8 cellular contexts compared by ENCODE assay signal in genomic region chr3:42190701-42191442, GRCh38.
A peak's percentile ranks its signal among the peaks of the same experiment; 100 is the strongest.
DNase-seq lines count a peak whose midpoint lies in the region; ATAC-seq, FAIRE-seq and TF ChIP-seq lines count a peak whose summit lies in the region.

No MANE protein-coding gene starts in this region.

- H3K27ac Mint-ChIP-seq in activated T-helper 17 cell treated with anti-CD3 and anti-CD28 coated beads, Interleukin-2, amount 50 U/mL, for 72 hours: no peak overlapping the region

- H3K27me3 ChIP-seq in osteoblast (ENCODE audit: insufficient read depth, low read length) (no peaks in the 10 kb centered on the region), tibial nerve (no peaks in the 10 kb centered on the region)

- no peak overlapping the region for H2AFZ ChIP-seq in osteoblast (ENCODE audit: low read length)

- H3K4me1 ChIP-seq in osteoblast (ENCODE audit: insufficient read depth, low read length): no peaks in the 10 kb centered on the region
- H3K4me1 ChIP-seq in tibial nerve: peaks cover 0 to 14% (median 2%) of the 10 kb centered on the region in 4 donors

- WGBS in tibial nerve, 2 donors: 42 to 47% methylated on average over 11 of the region's 11 CpGs

- no peak for TF ChIP-seq POLR2A in tibial nerve (IDR thresholded peaks at IDR 0.05)

- no peak overlapping the region for H3K4me2 ChIP-seq in osteoblast (ENCODE audit: insufficient read depth, low read length)

- peaks cover 60% of the 10 kb centered on the region for H3K36me3 Mint-ChIP-seq in activated T-helper 17 cell treated with anti-CD3 and anti-CD28 coated beads, Interleukin-2, amount 50 U/mL, for 72 hours (ENCODE audit: low read depth)

- no peak for TF ChIP-seq EP300 in tibial nerve (IDR thresholded peaks at IDR 0.05)

- TF ChIP-seq CTCF in C4-2B (conservative IDR thresholded peaks at IDR 0.05): peak; percentile 91
- TF ChIP-seq CTCF in foreskin fibroblast (IDR thresholded peaks at IDR 0.05; ENCODE audit: low read depth, low read length): peak; percentile 77
- TF ChIP-seq CTCF in osteoblast (IDR thresholded peaks at IDR 0.05; ENCODE audit: extremely low read depth, low read depth, low read length): peak; percentile 90
- TF ChIP-seq CTCF in tibial nerve (IDR thresholded peaks at IDR 0.05): peak; percentile 74 to 86 (median 84)

- H3K4me1 Mint-ChIP-seq in activated T-helper 17 cell treated with anti-CD3 and anti-CD28 coated beads, Interleukin-2, amount 50 U/mL, for 72 hours: no peaks in the 10 kb centered on the region

- peaks cover 29% of the 10 kb centered on the region for H3K36me3 ChIP-seq in osteoblast (ENCODE audit: insufficient read depth, low read length)
- peaks cover 3 to 57% (median 5%) of the 10 kb centered on the region in 3 donors for H3K36me3 ChIP-seq in tibial nerve

- H3K79me2 ChIP-seq in osteoblast (ENCODE audit: insufficient read depth, low read length): peaks cover 6% of the 10 kb centered on the region

- H3K4me3 ChIP-seq in foreskin fibroblast (ENCODE audit: low read depth in 1 of 2, low read length in 2 of 2): no peak overlapping the region
- no peak overlapping the region for H3K4me3 ChIP-seq in osteoblast (ENCODE audit: insufficient read depth, low read length)
- no peak overlapping the region for H3K4me3 ChIP-seq in tibial nerve

- H3K27me3 Mint-ChIP-seq in activated T-helper 17 cell treated with anti-CD3 and anti-CD28 coated beads, Interleukin-2, amount 50 U/mL, for 72 hours: no peaks in the 10 kb centered on the region

- peaks cover 33% of the 10 kb centered on the region for H4K20me1 ChIP-seq in osteoblast (ENCODE audit: insufficient read depth, low read length)

- no peaks in the 10 kb centered on the region for H3K9me3 Mint-ChIP-seq in activated T-helper 17 cell treated with anti-CD3 and anti-CD28 coated beads, Interleukin-2, amount 50 U/mL, for 72 hours

- ATAC-seq in HG03354 (IDR thresholded peaks at IDR 0.05; ENCODE audit: poor library complexity, severe bottlenecking, unreplicated experiment) (peak; percentile 32), GM18498 (IDR thresholded peaks at IDR 0.05; ENCODE audit: unreplicated experiment) (no peak)
- peak; percentile 70 for ATAC-seq in activated T-helper 17 cell treated with anti-CD3 and anti-CD28 coated beads, Interleukin-2, amount 50 U/mL, for 72 hours (replicated peaks)

- H3K9me3 ChIP-seq in osteoblast (ENCODE audit: low read depth, low read length) (no peaks in the 10 kb centered on the region), tibial nerve (no peaks in the 10 kb centered on the region)

- H3K27ac ChIP-seq in C4-2B: no peak overlapping the region
- H3K27ac ChIP-seq in osteoblast (ENCODE audit: low read depth, low read length): no peak overlapping the region
- H3K27ac ChIP-seq in tibial nerve: no peak overlapping the region

- no peak for FAIRE-seq in RCC 7860 (lab: Jason Lieb, UNC)

- no peak overlapping the region for H3K4me3 Mint-ChIP-seq in activated T-helper 17 cell treated with anti-CD3 and anti-CD28 coated beads, Interleukin-2, amount 50 U/mL, for 72 hours

- DNase-seq in RCC 7860 (ENCODE audit: low spot score) (peak; percentile 37), foreskin fibroblast (peak; percentile 46 to 85), osteoblast (ENCODE audit: insufficient read length, low spot score, missing footprints) (peak; percentile 81), tibial nerve (ENCODE audit: low spot score in 2 of 2) (peak; percentile 58 to 90)
